24 cellular contexts compared by ENCODE assay signal in the genomic region with DNA sequence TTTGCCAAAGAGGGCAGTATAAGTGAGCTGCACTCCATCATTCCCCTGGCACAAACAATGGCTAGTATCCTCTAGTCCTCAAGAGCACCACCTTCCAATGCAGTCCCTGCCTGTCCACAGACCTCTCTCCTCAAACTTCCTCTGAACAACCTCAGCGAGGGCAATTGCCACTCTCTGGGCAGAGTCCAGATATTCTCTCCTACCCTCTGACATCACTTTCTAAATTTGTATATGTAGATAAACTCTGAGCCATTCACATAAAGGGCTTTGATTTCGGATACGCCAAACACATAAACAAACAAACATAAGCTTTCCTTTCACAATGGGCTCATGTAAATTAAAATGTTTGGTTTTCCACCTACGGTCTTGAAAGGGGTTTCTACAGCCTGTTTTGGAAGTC. TPM values are rescaled to one million over a fixed set of nuclear protein-coding genes. Genes with fewer than 3 reads are reported as not detected.
DNase-seq lines count a peak whose midpoint lies in the region; ATAC-seq lines count a peak whose summit lies in the region.
"Had no signal": no experiment of that assay in that cellular context is flagged by ENCODE, and none has a peak within 500 bp of the region (broad histone marks: within the 10 kb centered on the region; RNA-seq: fewer than 3 reads in every experiment).

No MANE protein-coding gene starts in this region.

- POLR2A ChIA-PET in CD8-positive, alpha-beta memory T cell (lab: Charles Lee) = no interaction called here

- H3K4me1 ChIP-seq in CD8-positive, alpha-beta memory T cell (ENCODE audit: insufficient read depth, low read length) = peaks cover 21% of the 10 kb centered on the region

- no peaks in the 10 kb centered on the region for H3K36me3 Mint-ChIP-seq in CD8-positive, alpha-beta memory T cell
- peaks cover 8 to 15% of the 10 kb centered on the region in 2 donors for H3K36me3 Mint-ChIP-seq in stimulated activated naive B cell treated with anti-CD40 and anti-IgM and Interleukin-4, amounts not matched to agents 10 μg/mL and 1 μg/mL and 100 μg/mL, for 72 hours

- peak; percentile 56 for ATAC-seq in left colon
- ATAC-seq in stimulated activated naive B cell treated with anti-CD40 and anti-IgM and Interleukin-4, amounts not matched to agents 10 μg/mL and 1 μg/mL and 100 μg/mL, for 72 hours (replicated peaks) = no peak
- ATAC-seq: GM12878, Right ventricle myocardium inferior had no signal

- no peaks in the 10 kb centered on the region for H3K9me3 ChIP-seq in CD8-positive, alpha-beta memory T cell (ENCODE audit: low read length)
- H3K9me3 ChIP-seq: A549, Peyer's patch had no signal

- no peaks in the 10 kb centered on the region for H3K27me3 ChIP-seq in CD8-positive, alpha-beta memory T cell (ENCODE audit: insufficient read depth, low read length, poor library complexity, severe bottlenecking)
- H3K27me3 ChIP-seq: Peyer's patch had no signal

- H3K4me1 Mint-ChIP-seq in CD8-positive, alpha-beta memory T cell = peaks cover 25 to 31% (median 26%) of the 10 kb centered on the region in 3 donors
- H3K4me1 Mint-ChIP-seq in stimulated activated naive B cell treated with anti-CD40 and anti-IgM and Interleukin-4, amounts not matched to agents 10 μg/mL and 1 μg/mL and 100 μg/mL, for 72 hours = peaks cover 29 to 42% of the 10 kb centered on the region in 2 donors

- intact Hi-C loops in left colon (cut with DNase I, micrococcal nuclease) = no loop called here

- no peaks in the 10 kb centered on the region for H3K9me3 Mint-ChIP-seq in CD8-positive, alpha-beta memory T cell
- no peaks in the 10 kb centered on the region for H3K9me3 Mint-ChIP-seq in stimulated activated naive B cell treated with anti-CD40 and anti-IgM and Interleukin-4, amounts not matched to agents 10 μg/mL and 1 μg/mL and 100 μg/mL, for 72 hours
- H3K9me3 Mint-ChIP-seq: CD4-positive, alpha-beta T cell had no signal

- H3K27me3 Mint-ChIP-seq in CD8-positive, alpha-beta memory T cell = no peaks in the 10 kb centered on the region
- peaks cover 0 to under 1% of the 10 kb centered on the region in 2 donors for H3K27me3 Mint-ChIP-seq in stimulated activated naive B cell treated with anti-CD40 and anti-IgM and Interleukin-4, amounts not matched to agents 10 μg/mL and 1 μg/mL and 100 μg/mL, for 72 hours
- H3K27me3 Mint-ChIP-seq: CD4-positive, alpha-beta T cell had no signal

- peak overlapping the region in 6 of 8 donors; percentile 6 to 75 (median 50) for H3K27ac Mint-ChIP-seq in CD8-positive, alpha-beta memory T cell
- no peak overlapping the region for H3K27ac Mint-ChIP-seq in stimulated activated naive B cell treated with anti-CD40 and anti-IgM and Interleukin-4, amounts not matched to agents 10 μg/mL and 1 μg/mL and 100 μg/mL, for 72 hours
- H3K27ac Mint-ChIP-seq: CD4-positive, alpha-beta T cell had no signal

- H3K4me3 Mint-ChIP-seq in CD8-positive, alpha-beta memory T cell = peak overlapping the region in 2 of 7 donors; percentile 15 to 58
- no peak overlapping the region for H3K4me3 Mint-ChIP-seq in stimulated activated naive B cell treated with anti-CD40 and anti-IgM and Interleukin-4, amounts not matched to agents 10 μg/mL and 1 μg/mL and 100 μg/mL, for 72 hours
- H3K4me3 Mint-ChIP-seq: CD4-positive, alpha-beta T cell had no signal

- H3K4me3 ChIP-seq in CD8-positive, alpha-beta memory T cell (ENCODE audit: low read length) = no peak overlapping the region
- H3K4me3 ChIP-seq: A549, GM12878, GM23248, Peyer's patch had no signal

- no peak overlapping the region for H3K27ac ChIP-seq in CD8-positive, alpha-beta memory T cell (ENCODE audit: low read depth, low read length)
- H3K27ac ChIP-seq: GM23248, HL-60, Peyer's patch had no signal

- DNase-seq in NCI-H1105 treated with DMSO at 0.1 percent for 48 hours (lab: John Stamatoyannopoulos, UW) = peak; percentile 32
- DNase-seq in NCI-H1105 (lab: John Stamatoyannopoulos, UW) = no peak
- DNase-seq in CD8-positive, alpha-beta memory T cell = no peak
- DNase-seq in NCI-H2029 (lab: John Stamatoyannopoulos, UW) = peak; percentile 78
- DNase-seq in left colon = no peak
- DNase-seq in iPS-NIHi11 (ENCODE audit: low spot score) = no peak
- DNase-seq in stimulated activated naive B cell treated with anti-CD40 and anti-IgM and Interleukin-4, amounts not matched to agents 10 μg/mL and 1 μg/mL and 100 μg/mL, for 72 hours = no peak
- DNase-seq in DMS 273 (lab: John Stamatoyannopoulos, UW; ENCODE audit: unreplicated experiment) = no peak
- DNase-seq: CD4-positive, alpha-beta T cell; GM23248; HCEC 1CT; IMR-90; NCI-H1694 treated with DMSO at 0.1 percent for 48 hours; Peyer's patch had no signal

- H3K36me3 ChIP-seq in CD8-positive, alpha-beta memory T cell (ENCODE audit: insufficient read depth, low read length) = no peaks in the 10 kb centered on the region
- H3K36me3 ChIP-seq: Peyer's patch had no signal

- CTCF ChIA-PET in CD8-positive, alpha-beta memory T cell (lab: Charles Lee) = interaction anchor here (1.3 to 4.0 kb wide), 2 partner anchors 27 to 211 kb away, joined by 3 to 21 read pairs; no protein-coding TSS in a partner anchor

RNA-seq across cellular contexts. Expression of gene SLC43A3, which starts 3.0 kb away (rescaled TPM):
- 100 to 1,000 TPM; 434 to 447 TPM for total RNA-seq in CD8-positive, alpha-beta memory T cell
- 32.6 TPM for polyA plus RNA-seq in CD8-positive, alpha-beta memory T cell
- total RNA-seq in left colon = 1 to 10 TPM; 6.9 to 9.6 TPM
- total RNA-seq: NCI-H460 had no signal

RNA-seq across cellular contexts. Expression of gene RTN4RL2, which starts 30.4 kb away (rescaled TPM):
- under 1 TPM; 0.24 to 0.27 TPM for total RNA-seq in CD8-positive, alpha-beta memory T cell
- polyA plus RNA-seq in CD8-positive, alpha-beta memory T cell = 0.28 TPM
- under 1 TPM; 0.67 to 0.98 TPM for total RNA-seq in left colon
- total RNA-seq: IMR-90 had no signal

RNA-seq across cellular contexts. Expression of gene PRG2, which starts 39.5 kb away (rescaled TPM):
- total RNA-seq in CD8-positive, alpha-beta memory T cell = under 1 TPM in 1 of 2 experiments, not detected in 1; 0.44 TPM
- polyA plus RNA-seq in CD8-positive, alpha-beta memory T cell = not detected
- total RNA-seq in left colon = under 1 TPM in 1 of 2 donors, not detected in 1; 0.22 TPM
- total RNA-seq: HT1080, IMR-90, MCF 10A, NCI-H460, Peyer's patch, Right ventricle myocardium inferior, SK-MEL-5 had no signal
- polyA plus RNA-seq: A549, BJ, IMR-90 had no signal

RNA-seq across cellular contexts. Expression of gene PRG3, which starts 49.0 kb away (rescaled TPM):
- not detected for total RNA-seq in CD8-positive, alpha-beta memory T cell
- polyA plus RNA-seq in CD8-positive, alpha-beta memory T cell = not detected
- not detected for total RNA-seq in left colon
- total RNA-seq: CD4-positive, alpha-beta T cell; GM12878; GM23248; HT1080; IMR-90; MCF 10A; NCI-H460; Peyer's patch; Right ventricle myocardium inferior; SK-MEL-5; T-helper 2 cell treated with Interferon-gamma antibody and Interleukin-4, amounts not matched to agents 100 ng/mL and 5 ng/mL, for 36 hours had no signal
- polyA plus RNA-seq: A549, BJ, GM12878, GM23248, IMR-90 had no signal

Comparison
In these comparisons a context has a peak if more than half of its experiments do, and no peak if none do; other contexts are left out.
1. DNase-seq: peak in NCI-H1105 treated with DMSO at 0.1 percent for 48 hours (single experiment) and NCI-H2029 (single experiment); none in NCI-H1105 (single experiment), CD8-positive, alpha-beta memory T cell (0 of 5), left colon (0 of 2), iPS-NIHi11 (single experiment), stimulated activated naive B cell treated with anti-CD40 and anti-IgM and Interleukin-4, amounts not matched to agents 10 μg/mL and 1 μg/mL and 100 μg/mL, for 72 hours (single experiment) and DMS 273 (single experiment).
2. RNA of gene SLC43A3, which starts 3.0 kb away (total RNA-seq): 434 to 447 TPM in CD8-positive, alpha-beta memory T cell; 6.9 to 9.6 TPM in left colon; every median in the first group is over 10 times any median in the second.